ENCODE assay signal across 8 cellular contexts in the genomic region with DNA sequence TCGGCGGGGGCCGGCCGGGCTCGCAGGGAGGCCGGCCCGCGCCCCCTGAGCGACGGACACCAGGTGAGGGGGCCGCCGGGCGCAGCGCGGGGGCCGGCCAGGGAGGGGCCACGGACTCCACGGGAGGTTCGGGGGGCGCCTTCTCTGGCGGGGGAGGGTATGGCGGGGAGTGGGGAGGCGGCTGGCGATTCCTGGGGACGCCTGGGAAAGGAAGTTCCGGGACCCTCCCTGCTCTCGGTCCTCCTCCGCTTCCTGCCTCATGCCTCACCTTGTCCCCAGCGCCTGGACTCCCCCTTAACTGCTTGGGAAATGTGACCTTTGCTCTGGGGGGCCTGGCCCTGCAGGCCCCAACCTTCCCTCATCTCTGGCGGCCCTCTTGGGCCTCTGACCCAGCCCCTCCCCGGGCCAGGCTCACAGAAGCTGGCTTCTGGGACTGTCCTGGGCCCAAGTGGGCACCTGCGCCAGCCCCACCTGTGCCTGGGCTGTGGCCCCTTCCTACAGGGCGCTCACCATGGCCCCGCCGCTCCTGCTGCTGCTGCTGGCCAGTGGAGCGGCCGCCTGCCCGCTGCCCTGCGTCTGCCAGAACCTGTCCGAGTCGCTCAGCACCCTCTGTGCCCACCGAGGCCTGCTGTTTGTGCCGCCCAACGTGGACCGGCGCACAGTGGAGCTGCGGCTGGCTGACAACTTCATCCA. TPM values are rescaled to one million over a fixed set of nuclear protein-coding genes. Genes with fewer than 3 reads are reported as not detected.
DNase-seq lines count a peak whose midpoint lies in the region; ATAC-seq, FAIRE-seq and TF ChIP-seq lines count a peak whose summit lies in the region.

No MANE protein-coding gene starts in this region.

- no peaks in the 10 kb centered on the region for H4K20me1 ChIP-seq in HCT116 (ENCODE audit: insufficient read depth)

- no peaks in the 10 kb centered on the region for H3K27me3 ChIP-seq in BE2C
- H3K27me3 ChIP-seq in HCT116 (ENCODE audit: insufficient read depth, low read length): no peaks in the 10 kb centered on the region
- H3K27me3 ChIP-seq in left lung: no peaks in the 10 kb centered on the region

- RAD21 ChIA-PET in HCT116 (lab: Charles Lee; ENCODE audit: low non-redundant PET in 1 of 2, low total read pairs in 2 of 2, uncharacterized antibody in 2 of 2, unreplicated experiment in 2 of 2): no interaction called here

- ATAC-seq in HCT116 (peak; percentile 9; the same call in 1 of the 2 replicates), left lung (no peak)
- ATAC-seq in activated T-helper 17 cell treated with anti-CD3 and anti-CD28 coated beads, Interleukin-2, amount 50 U/mL, for 72 hours (replicated peaks): no peak

- peak overlapping the region; percentile 80 for H3K4me3 ChIP-seq in BE2C (ENCODE audit: low read depth, low read length)
- peak overlapping the region; percentile 66 to 74 for H3K4me3 ChIP-seq in HCT116 (replicated peaks in 1 of 2; ENCODE audit: low read depth in 1 of 2, low read length in 2 of 2)
- H3K4me3 ChIP-seq in left lung: peak overlapping the region; percentile 13 to 75

- H3K4me1 ChIP-seq in BE2C (peaks cover 7% of the 10 kb centered on the region), HCT116 (ENCODE audit: control insufficient read depth in 1 of 2, insufficient read depth in 2 of 2, low read length in 2 of 2) (peaks cover 11 to 24% of the 10 kb centered on the region in 2 experiments), left lung (peaks cover 4 to 17% of the 10 kb centered on the region in 2 donors)

- H3K27ac ChIP-seq in HCT116 (ENCODE audit: low read depth, low read length): peak overlapping the region; percentile 97
- H3K27ac ChIP-seq in left lung: no peak overlapping the region

- no peaks in the 10 kb centered on the region for H3K9me2 ChIP-seq in HCT116 (ENCODE audit: insufficient read depth)

- POLR2A ChIA-PET in HCT116 (lab: Charles Lee): interaction anchor here (0.7 kb wide), 1 partner anchor 59 kb away, joined by 3 read pairs; no protein-coding TSS in a partner anchor

- H3K9ac ChIP-seq in HCT116 (ENCODE audit: low read length): peak overlapping the region; percentile 95

- no peaks in the 10 kb centered on the region for H3K36me3 Mint-ChIP-seq in activated T-helper 17 cell treated with anti-CD3 and anti-CD28 coated beads, Interleukin-2, amount 50 U/mL, for 72 hours (ENCODE audit: low read depth)

- DNase-seq in BE2C (no peak), HCT116 (ENCODE audit: low read depth, low spot score) (no peak), left lung (peak; percentile 36 to 71), urothelium cell line (ENCODE audit: low spot score) (peak; percentile 48), NCI-H345 treated with DMSO at 0.1 percent for 48 hours (lab: John Stamatoyannopoulos, UW; ENCODE audit: unreplicated experiment) (no peak), NCI-H1436 treated with DMSO at 0.1 percent for 48 hours (lab: John Stamatoyannopoulos, UW) (no peak), NCI-H510A (lab: John Stamatoyannopoulos, UW) (no peak)

- BruUV-seq in HCT116 (replicated peaks; lab: Mats Ljungman, UMichigan): no TSS peak

- H3K36me3 ChIP-seq in BE2C: peaks cover 35% of the 10 kb centered on the region
- H3K36me3 ChIP-seq in HCT116 (ENCODE audit: control insufficient read depth in 1 of 2, insufficient read depth in 2 of 2, low read length in 2 of 2): peaks cover 0 to 4% of the 10 kb centered on the region in 2 experiments; a peak in 1 of 4 replicates
- peaks cover 0 to 20% of the 10 kb centered on the region in 2 donors for H3K36me3 ChIP-seq in left lung

- TF ChIP-seq POLR2A in HCT116 (IDR thresholded peaks at IDR 0.05; ENCODE audit: borderline replicate concordance, extremely low read depth, insufficient read depth, insufficient read length): no peak

- peaks cover 23% of the 10 kb centered on the region for H3K79me2 ChIP-seq in HCT116 (ENCODE audit: insufficient read depth, low read length)

- no peak overlapping the region for H2AFZ ChIP-seq in HCT116 (ENCODE audit: low read depth, low read length, poor library complexity, severe bottlenecking)

- FAIRE-seq in urothelium cell line (lab: Jason Lieb, UNC): no peak

- H3K4me2 ChIP-seq in HCT116 (ENCODE audit: low read length): peak overlapping the region; percentile 88

- H3K27me3 Mint-ChIP-seq in activated T-helper 17 cell treated with anti-CD3 and anti-CD28 coated beads, Interleukin-2, amount 50 U/mL, for 72 hours: no peaks in the 10 kb centered on the region

- H3K9me3 Mint-ChIP-seq in activated T-helper 17 cell treated with anti-CD3 and anti-CD28 coated beads, Interleukin-2, amount 50 U/mL, for 72 hours: no peaks in the 10 kb centered on the region

- CTCF ChIA-PET in HCT116 (lab: Charles Lee): interaction anchor here (1.2 kb wide), 1 partner anchor 26 kb away, joined by 5 read pairs; no protein-coding TSS in a partner anchor

- intact Hi-C loops in HCT116 (cut with micrococcal nuclease) (no loop called here), left lung (cut with DNase I) (no loop called here)

- no peak overlapping the region for H3K27ac Mint-ChIP-seq in activated T-helper 17 cell treated with anti-CD3 and anti-CD28 coated beads, Interleukin-2, amount 50 U/mL, for 72 hours

- H3K9me3 ChIP-seq in BE2C: no peaks in the 10 kb centered on the region
- H3K9me3 ChIP-seq in HCT116 (ENCODE audit: control insufficient read depth in 1 of 2, insufficient read depth in 1 of 2, low read depth in 1 of 2, low read length in 2 of 2): no peaks in the 10 kb centered on the region
- H3K9me3 ChIP-seq in left lung: no peaks in the 10 kb centered on the region

- no peaks in the 10 kb centered on the region for H3K4me1 Mint-ChIP-seq in activated T-helper 17 cell treated with anti-CD3 and anti-CD28 coated beads, Interleukin-2, amount 50 U/mL, for 72 hours

- TF ChIP-seq CTCF in BE2C (IDR thresholded peaks at IDR 0.05; ENCODE audit: low read depth, low read length) (no peak), HCT116 (IDR thresholded peaks at IDR 0.05 in 2 of 3, conservative IDR thresholded peaks at IDR 0.05 in 1 of 3; ENCODE audit: borderline replicate concordance in 1 of 3, insufficient read depth in 1 of 3, low read depth in 2 of 3, low read length in 2 of 3) (no peak), left lung (IDR thresholded peaks at IDR 0.05) (no peak)

- no peak for TF ChIP-seq RAD21 in HCT116 (IDR thresholded peaks at IDR 0.05; ENCODE audit: low read depth)

- peak overlapping the region; percentile 57 for H3K4me3 Mint-ChIP-seq in activated T-helper 17 cell treated with anti-CD3 and anti-CD28 coated beads, Interleukin-2, amount 50 U/mL, for 72 hours

TF ChIP-seq in HCT116, 20 proteins besides CTCF, POLR2A, EP300 and RAD21 (continues in another document):
- TF ChIP-seq ZFX (IDR thresholded peaks at IDR 0.05) (peak; percentile 43), JUND (IDR thresholded peaks at IDR 0.05) (no peak), MAX (IDR thresholded peaks at IDR 0.05) (peak; percentile 40), ZNF274 (IDR thresholded peaks at IDR 0.05; ENCODE audit: low read depth, low read length) (no peak), EGR1 (IDR thresholded peaks at IDR 0.05; ENCODE audit: low read depth) (no peak), ZBTB33 (IDR thresholded peaks at IDR 0.05; ENCODE audit: extremely low read depth, insufficient replicate concordance, low read length) (no peak)

RNA-seq across cellular contexts. Expression of gene LRFN4, which starts 0.5 kb away (rescaled TPM):
- polyA plus RNA-seq in BE2C (2012; ENCODE audit: insufficient read depth, insufficient read length, low read depth): 87.3 TPM
- total RNA-seq in HCT116 (2021; ENCODE audit: unreplicated experiment) (55.4 TPM), left lung (10 to 100 TPM; 20.2 to 21.1 TPM)
- polyA plus RNA-seq in HCT116 (2012): 28.7 and 30.2 TPM in 2 replicates
- 10 to 100 TPM; 20.5 to 43.7 TPM for total RNA-seq in activated T-helper 17 cell treated with anti-CD3 and anti-CD28 coated beads, Interleukin-2, amount 50 U/mL, for 72 hours

RNA-seq across cellular contexts. Expression of gene RCE1, which starts 14.1 kb away (rescaled TPM):
- polyA plus RNA-seq in BE2C (2012; ENCODE audit: insufficient read depth, insufficient read length, low read depth): 89.7 TPM
- total RNA-seq in HCT116 (2021; ENCODE audit: unreplicated experiment) (35.3 TPM), left lung (10 to 100 TPM; 16.4 to 22.3 TPM)
- 35.0 and 37.5 TPM in 2 replicates for polyA plus RNA-seq in HCT116 (2012)
- total RNA-seq in activated T-helper 17 cell treated with anti-CD3 and anti-CD28 coated beads, Interleukin-2, amount 50 U/mL, for 72 hours: 10 to 100 TPM; 27.2 to 31.4 TPM

Comparison
In these comparisons a context has a peak if more than half of its experiments do, and no peak if none do; other contexts are left out.
1. DNase-seq: peak in left lung (2 of 2) and urothelium cell line (single experiment); none in BE2C (single experiment), HCT116 (single experiment), NCI-H345 treated with DMSO at 0.1 percent for 48 hours (single experiment), NCI-H1436 treated with DMSO at 0.1 percent for 48 hours (single experiment) and NCI-H510A (single experiment).
2. Peak in every context shown above with its lines, with median percentiles within 50 percentile points of each other: H3K4me3 ChIP-seq.